23 cellular contexts compared by ENCODE assay signal in genomic region chr22:16963189-16963945, GRCh38. TPM values are rescaled to one million over a fixed set of nuclear protein-coding genes. Genes with fewer than 3 reads are reported as not detected.
A peak's percentile ranks its signal among the peaks of the same experiment; 100 is the strongest.
DNase-seq lines count a peak whose midpoint lies in the region; ATAC-seq and TF ChIP-seq lines count a peak whose summit lies in the region.
"Had no signal": no experiment of that assay in that cellular context is flagged by ENCODE, and none has a peak within 500 bp of the region (broad histone marks: within the 10 kb centered on the region; RNA-seq: fewer than 3 reads in every experiment).

No MANE protein-coding gene starts in this region.

- H3K9me3 Mint-ChIP-seq in activated T-helper 2 cell treated with anti-CD3 and anti-CD28 coated beads, Interferon-gamma antibody, Interleukin-2, Interleukin-4, amounts not matched to agents 10 μg/mL and 5 μg/mL and 100 μg/mL, durations not matched to agents 14 hours and 24 hours and 36 hours = no peaks in the 10 kb centered on the region

- ATAC-seq in lung (ENCODE audit: insufficient read depth, low FRiP score) = no peak
- no peak for ATAC-seq in HG03571 (IDR thresholded peaks at IDR 0.05; ENCODE audit: unreplicated experiment)
- ATAC-seq: GM23338 had no signal

- H3K27ac Mint-ChIP-seq in activated T-helper 2 cell treated with anti-CD3 and anti-CD28 coated beads, Interferon-gamma antibody, Interleukin-2, Interleukin-4, amounts not matched to agents 10 μg/mL and 5 μg/mL and 100 μg/mL, durations not matched to agents 14 hours and 24 hours and 36 hours = no peak overlapping the region
- H3K27ac Mint-ChIP-seq: GM23338 had no signal

- H3K9me3 ChIP-seq in lung (ENCODE audit: control insufficient read depth in 2 of 2, insufficient read depth in 1 of 2, low read length in 1 of 2) = peaks cover 0 to 6% of the 10 kb centered on the region in 2 donors
- H3K9me3 ChIP-seq in effector memory CD4-positive, alpha-beta T cell (ENCODE audit: control insufficient read depth, low read length) = no peaks in the 10 kb centered on the region
- H3K9me3 ChIP-seq: HAP-1, Peyer's patch had no signal

- no peaks in the 10 kb centered on the region for H3K36me3 Mint-ChIP-seq in activated T-helper 2 cell treated with anti-CD3 and anti-CD28 coated beads, Interferon-gamma antibody, Interleukin-2, Interleukin-4, amounts not matched to agents 10 μg/mL and 5 μg/mL and 100 μg/mL, durations not matched to agents 14 hours and 24 hours and 36 hours (ENCODE audit: low read depth)
- H3K36me3 Mint-ChIP-seq: CD14-positive monocyte had no signal

- H3K4me3 ChIP-seq in lung = no peak overlapping the region
- H3K4me3 ChIP-seq in effector memory CD4-positive, alpha-beta T cell (ENCODE audit: insufficient read depth, low read depth, low read length, poor library complexity, severe bottlenecking) = no peak overlapping the region
- H3K4me3 ChIP-seq: GM23338, HAP-1, Peyer's patch had no signal

- peak; percentile 10 for DNase-seq in DMS 273 (lab: John Stamatoyannopoulos, UW; ENCODE audit: unreplicated experiment)
- no peak for DNase-seq in DMS 273 treated with DMSO at 0.1 percent for 48 hours (lab: John Stamatoyannopoulos, UW)
- peak; percentile 7 for DNase-seq in GM03348 (ENCODE audit: low spot score)
- DNase-seq in activated T-helper 2 cell treated with anti-CD3 and anti-CD28 coated beads, Interferon-gamma antibody, Interleukin-2, Interleukin-4, amounts not matched to agents 10 μg/mL and 5 μg/mL and 100 μg/mL, durations not matched to agents 14 hours and 24 hours and 36 hours (ENCODE audit: low spot score) = peak; percentile 7
- DNase-seq in lung (ENCODE audit: low spot score) = peak; percentile 21
- no peak for DNase-seq in effector memory CD4-positive, alpha-beta T cell
- DNase-seq in C1 segment of cervical spinal cord (lab: John Stamatoyannopoulos, UW) = no peak
- DNase-seq: ACHN, DMS79, IMR-90, NCI-H1105 treated with DMSO at 0.1 percent for 48 hours, NCI-H2029 treated with DMSO at 0.1 percent for 48 hours, NCI-H226, NCI-H510A treated with DMSO at 0.1 percent for 48 hours, NCI-H748 treated with DMSO at 0.1 percent for 48 hours, Peyer's patch, SW 1271 had no signal

- H3K27me3 ChIP-seq in lung (ENCODE audit: control insufficient read depth, insufficient read depth) = no peaks in the 10 kb centered on the region
- no peaks in the 10 kb centered on the region for H3K27me3 ChIP-seq in effector memory CD4-positive, alpha-beta T cell (replicated peaks; ENCODE audit: control insufficient read depth, insufficient read depth, low read length, poor library complexity, severe bottlenecking)
- H3K27me3 ChIP-seq: Peyer's patch had no signal

- H3K27me3 Mint-ChIP-seq in activated T-helper 2 cell treated with anti-CD3 and anti-CD28 coated beads, Interferon-gamma antibody, Interleukin-2, Interleukin-4, amounts not matched to agents 10 μg/mL and 5 μg/mL and 100 μg/mL, durations not matched to agents 14 hours and 24 hours and 36 hours (ENCODE audit: low read depth) = no peaks in the 10 kb centered on the region

- H3K4me1 ChIP-seq in lung (ENCODE audit: control insufficient read depth in 2 of 2, insufficient read depth in 2 of 2, low read length in 2 of 2) = no peaks in the 10 kb centered on the region
- no peaks in the 10 kb centered on the region for H3K4me1 ChIP-seq in effector memory CD4-positive, alpha-beta T cell (ENCODE audit: control insufficient read depth, insufficient read depth, low read length, poor library complexity, severe bottlenecking)
- H3K4me1 ChIP-seq: HAP-1, Peyer's patch had no signal

- no peak overlapping the region for H3K4me3 Mint-ChIP-seq in activated T-helper 2 cell treated with anti-CD3 and anti-CD28 coated beads, Interferon-gamma antibody, Interleukin-2, Interleukin-4, amounts not matched to agents 10 μg/mL and 5 μg/mL and 100 μg/mL, durations not matched to agents 14 hours and 24 hours and 36 hours (ENCODE audit: low read depth)
- H3K4me3 Mint-ChIP-seq: CD14-positive monocyte, GM23338 had no signal

- H3K36me3 ChIP-seq in lung (ENCODE audit: control insufficient read depth in 2 of 2, insufficient read depth in 2 of 2, low read length in 2 of 2) = no peaks in the 10 kb centered on the region
- H3K36me3 ChIP-seq in effector memory CD4-positive, alpha-beta T cell (ENCODE audit: control insufficient read depth, insufficient read depth, low read length) = no peaks in the 10 kb centered on the region
- H3K36me3 ChIP-seq: HAP-1, Peyer's patch had no signal

- H3K27ac ChIP-seq in lung (ENCODE audit: low read depth in 1 of 2, low read length in 1 of 2) = no peak overlapping the region
- H3K27ac ChIP-seq in effector memory CD4-positive, alpha-beta T cell (ENCODE audit: insufficient read depth, low read length, poor library complexity, severe bottlenecking) = no peak overlapping the region
- H3K27ac ChIP-seq: 22Rv1, Peyer's patch had no signal

- intact Hi-C loops in activated T-helper 2 cell treated with anti-CD3 and anti-CD28 coated beads, Interferon-gamma antibody, Interleukin-2, Interleukin-4, amounts not matched to agents 10 μg/mL and 5 μg/mL and 100 μg/mL, durations not matched to agents 14 hours and 24 hours and 36 hours (cut with micrococcal nuclease) = no loop called here

- WGBS in lung, 2 donors = 77 to 83% methylated on average over 18 of the region's 18 CpGs

- TF ChIP-seq CTCF in lung (IDR thresholded peaks at IDR 0.05; ENCODE audit: control extremely low read depth, extremely low read depth) = no peak

- H3K4me1 Mint-ChIP-seq in activated T-helper 2 cell treated with anti-CD3 and anti-CD28 coated beads, Interferon-gamma antibody, Interleukin-2, Interleukin-4, amounts not matched to agents 10 μg/mL and 5 μg/mL and 100 μg/mL, durations not matched to agents 14 hours and 24 hours and 36 hours (ENCODE audit: low read depth) = no peaks in the 10 kb centered on the region
- H3K4me1 Mint-ChIP-seq: CD14-positive monocyte, GM23338 had no signal

RNA-seq across cellular contexts. Expression of gene GAB4, which starts 44.7 kb away (rescaled TPM):
- total RNA-seq in activated T-helper 2 cell treated with anti-CD3 and anti-CD28 coated beads, Interferon-gamma antibody, Interleukin-2, Interleukin-4, amounts not matched to agents 10 μg/mL and 5 μg/mL and 100 μg/mL, durations not matched to agents 14 hours and 24 hours and 36 hours = 0.07 TPM in 1 of 2 replicates, not detected in the other
- not detected for total RNA-seq in lung
- polyA plus RNA-seq in lung = not detected
- total RNA-seq: IMR-90, OCI-LY7, Peyer's patch had no signal
- polyA plus RNA-seq: CD14-positive monocyte, IMR-90 had no signal

Comparison
In these comparisons a context has a peak if more than half of its experiments do, and no peak if none do; other contexts are left out.
1. DNase-seq: peak in DMS 273 (single experiment), GM03348 (single experiment), activated T-helper 2 cell treated with anti-CD3 and anti-CD28 coated beads, Interferon-gamma antibody, Interleukin-2, Interleukin-4, amounts not matched to agents 10 μg/mL and 5 μg/mL and 100 μg/mL, durations not matched to agents 14 hours and 24 hours and 36 hours (single experiment) and lung (single experiment); none in DMS 273 treated with DMSO at 0.1 percent for 48 hours (single experiment), effector memory CD4-positive, alpha-beta T cell (0 of 3) and C1 segment of cervical spinal cord (0 of 14).